Comparison of ENCODE assay signal across 9 cellular contexts in the genomic region with DNA sequence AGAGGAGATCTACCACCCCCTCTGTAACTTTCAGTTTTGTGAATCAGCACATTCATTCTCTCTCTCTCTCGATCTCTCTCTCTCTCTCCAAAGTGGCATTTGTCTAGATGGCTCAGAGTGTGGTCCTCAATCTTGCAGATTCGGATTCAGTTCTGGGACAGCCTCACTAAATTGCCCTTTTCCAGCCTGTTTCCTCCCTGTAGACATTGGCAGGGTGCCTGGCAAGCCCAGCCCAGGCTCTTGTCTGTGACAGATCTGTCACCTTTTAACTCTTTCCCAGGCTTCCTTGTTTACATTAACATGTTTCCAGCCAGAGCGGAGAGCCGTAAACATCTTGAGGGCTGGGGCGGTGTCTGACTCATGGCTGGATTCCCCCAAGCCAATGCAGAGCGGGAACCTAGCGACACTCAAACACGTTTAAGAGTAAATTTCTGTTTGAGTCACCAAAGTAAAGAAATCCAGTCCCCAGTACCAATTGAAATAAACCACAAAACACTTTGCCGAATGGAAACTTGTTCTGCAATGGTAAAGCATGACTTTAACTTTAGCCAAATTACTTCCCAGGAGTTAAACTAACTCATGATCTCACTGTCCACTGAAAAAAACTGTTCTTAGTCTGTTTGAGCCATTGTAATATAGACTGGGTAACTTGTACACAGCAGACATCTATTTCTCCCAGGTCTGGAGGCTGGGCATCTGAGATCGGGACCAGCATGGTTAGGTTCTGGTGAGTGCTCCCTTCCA. TPM values are rescaled to one million over a fixed set of nuclear protein-coding genes. Genes with fewer than 3 reads are reported as not detected.
A peak's percentile ranks its signal among the peaks of the same experiment; 100 is the strongest.
DNase-seq lines count a peak whose midpoint lies in the region; ATAC-seq and TF ChIP-seq lines count a peak whose summit lies in the region.
"Had no signal": no experiment of that assay in that cellular context is flagged by ENCODE, and none has a peak within 500 bp of the region (broad histone marks: within the 10 kb centered on the region; RNA-seq: fewer than 3 reads in every experiment).

No MANE protein-coding gene starts in this region.

- CTCF ChIA-PET in SK-N-SH (lab: Yijun Ruan, JAX), result no interaction called here

- H3F3A ChIP-seq in SK-N-SH (replicated peaks; ENCODE audit: insufficient read depth), result no peaks in the 10 kb centered on the region

- no peak for TF ChIP-seq RAD21 in SK-N-SH (IDR thresholded peaks at IDR 0.05; ENCODE audit: low read length)

- H3K27ac Mint-ChIP-seq in endodermal cell, result no peak overlapping the region

- H3K4me1 ChIP-seq in SK-N-SH (ENCODE audit: control insufficient read depth in 1 of 2, insufficient read depth in 2 of 2, low read depth in 1 of 2, low read length in 1 of 2), result peaks cover 0 to 4% of the 10 kb centered on the region in 2 experiments; a peak in 1 of 4 replicates
- H3K4me1 ChIP-seq in endodermal cell (ENCODE audit: control insufficient read depth, insufficient read depth, low read length), result no peaks in the 10 kb centered on the region
- H3K4me1 ChIP-seq: BLaER1 treated with 17β-estradiol and CSF1 and Interleukin-3, amounts not matched to agents 10 nM and 100 nM had no signal

- no peaks in the 10 kb centered on the region for H3K79me2 ChIP-seq in SK-N-SH (ENCODE audit: insufficient read depth)

- H2AFZ ChIP-seq in SK-N-SH (ENCODE audit: low read depth), result no peak overlapping the region

- ATAC-seq in SK-N-SH treated with all-trans-retinoic acid at 6 μM for 48 hours, result peak; percentile 21; the same call in 2 of the 3 replicates
- ATAC-seq in HG02938 (IDR thresholded peaks at IDR 0.05; ENCODE audit: unreplicated experiment), result peak; percentile 79
- no peak for ATAC-seq in sciatic nerve
- ATAC-seq in GM18517 (IDR thresholded peaks at IDR 0.05; ENCODE audit: unreplicated experiment), result no peak

- peaks cover 4% of the 10 kb centered on the region for H3K9me3 Mint-ChIP-seq in endodermal cell

- H3K36me3 ChIP-seq in SK-N-SH (replicated peaks in 1 of 2; ENCODE audit: control insufficient read depth in 1 of 2, insufficient read depth in 2 of 2, low read length in 1 of 2) (no peaks in the 10 kb centered on the region), endodermal cell (ENCODE audit: control insufficient read depth, insufficient read depth, low read length) (no peaks in the 10 kb centered on the region)
- H3K36me3 ChIP-seq: BLaER1 treated with 17β-estradiol and CSF1 and Interleukin-3, amounts not matched to agents 10 nM and 100 nM had no signal

- no peaks in the 10 kb centered on the region for H4K20me1 ChIP-seq in SK-N-SH (ENCODE audit: insufficient read depth)
- H4K20me1 ChIP-seq: BLaER1 treated with 17β-estradiol and CSF1 and Interleukin-3, amounts not matched to agents 10 nM and 100 nM had no signal

- H3K4me3 Mint-ChIP-seq in endodermal cell, result no peak overlapping the region

- H3K27ac ChIP-seq in SK-N-SH (ENCODE audit: low read depth in 2 of 2, low read length in 1 of 2), result no peak overlapping the region
- H3K27ac ChIP-seq in endodermal cell (ENCODE audit: low read depth, low read length), result no peak overlapping the region
- H3K27ac ChIP-seq: BLaER1 treated with 17β-estradiol and CSF1 and Interleukin-3, amounts not matched to agents 10 nM and 100 nM had no signal

- H3K27me3 Mint-ChIP-seq in endodermal cell (ENCODE audit: insufficient read depth), result peaks cover 1% of the 10 kb centered on the region

- POLR2A ChIA-PET in SK-N-SH (lab: Yijun Ruan, JAX), result no interaction called here

- 42% methylated on average over 10 of the region's 10 CpGs for WGBS in SK-N-SH (ENCODE audit: low lambda C conversion rate)
- 77 to 87% methylated on average over 7 to 10 of the region's 10 CpGs for WGBS in endodermal cell (ENCODE audit: insufficient coverage in 1 of 2, insufficient read length in 1 of 2), 2 experiments

- no peak for TF ChIP-seq EP300 in SK-N-SH (IDR thresholded peaks at IDR 0.05; ENCODE audit: borderline replicate concordance in 1 of 2, low read depth in 1 of 2, low read length in 1 of 2)

- H3K4me2 ChIP-seq in SK-N-SH, result no peak overlapping the region
- H3K4me2 ChIP-seq: BLaER1 treated with 17β-estradiol and CSF1 and Interleukin-3, amounts not matched to agents 10 nM and 100 nM had no signal

- peaks cover 22% of the 10 kb centered on the region for H3K4me1 Mint-ChIP-seq in endodermal cell

- DNase-seq in SK-N-SH (no peak), NCI-H748 (lab: John Stamatoyannopoulos, UW; ENCODE audit: unreplicated experiment) (peak; percentile 64), endodermal cell (peak; percentile 61), smooth muscle cell of the brain vasculature (ENCODE audit: low read depth, low spot score) (peak; percentile 53), sciatic nerve (ENCODE audit: low spot score) (no peak)

- no peaks in the 10 kb centered on the region for H3K36me3 Mint-ChIP-seq in endodermal cell (ENCODE audit: low read depth)

- H3K9ac ChIP-seq in SK-N-SH (no peak overlapping the region), endodermal cell (ENCODE audit: extremely low read depth, low read length, poor library complexity, severe bottlenecking) (no peak overlapping the region)
- H3K9ac ChIP-seq: BLaER1 treated with 17β-estradiol and CSF1 and Interleukin-3, amounts not matched to agents 10 nM and 100 nM had no signal

- H3K9me2 ChIP-seq in SK-N-SH, result no peaks in the 10 kb centered on the region

- TF ChIP-seq CTCF in SK-N-SH (IDR thresholded peaks at IDR 0.05) (no peak), endodermal cell (conservative IDR thresholded peaks at IDR 0.05) (no peak)

- H3K27me3 ChIP-seq in SK-N-SH (ENCODE audit: insufficient read depth) (no peaks in the 10 kb centered on the region; the same call in 1 of the 2 replicates), endodermal cell (ENCODE audit: control insufficient read depth, insufficient read depth, low read length, poor library complexity, severe bottlenecking) (no peaks in the 10 kb centered on the region)

- no peaks in the 10 kb centered on the region for H3K9me3 ChIP-seq in SK-N-SH
- H3K9me3 ChIP-seq in endodermal cell (ENCODE audit: control insufficient read depth, low read length), result no peaks in the 10 kb centered on the region

- intact Hi-C loops in sciatic nerve (cut with DNase I), result no loop called here

- H3K4me3 ChIP-seq in SK-N-SH (ENCODE audit: low read depth in 2 of 2, low read length in 1 of 2), result no peak overlapping the region
- H3K4me3 ChIP-seq in endodermal cell (ENCODE audit: low read length), result no peak overlapping the region
- H3K4me3 ChIP-seq: BLaER1 treated with 17β-estradiol and CSF1 and Interleukin-3, amounts not matched to agents 10 nM and 100 nM had no signal

TF ChIP-seq in SK-N-SH treated with all-trans-retinoic acid at 6 μM for 48 hours, 23 proteins besides CTCF, POLR2A, EP300 and RAD21 (continues in another document):
- TF ChIP-seq ZNF70 (CRISPR knock-in tag; IDR thresholded peaks at IDR 0.05) (no peak), SNAI2 (CRISPR knock-in tag; IDR thresholded peaks at IDR 0.05) (no peak), ARNTL (CRISPR knock-in tag; IDR thresholded peaks at IDR 0.05; ENCODE audit: borderline replicate concordance, low read depth) (no peak), BACH2 (CRISPR knock-in tag; IDR thresholded peaks at IDR 0.05; ENCODE audit: borderline replicate concordance) (no peak), PPARA (CRISPR knock-in tag; IDR thresholded peaks at IDR 0.05; ENCODE audit: borderline replicate concordance) (no peak), ZFP30 (CRISPR knock-in tag; IDR thresholded peaks at IDR 0.05) (no peak), ZC3H10 (CRISPR knock-in tag; IDR thresholded peaks at IDR 0.05) (no peak)
- TF ChIP-seq, protein P1, sequence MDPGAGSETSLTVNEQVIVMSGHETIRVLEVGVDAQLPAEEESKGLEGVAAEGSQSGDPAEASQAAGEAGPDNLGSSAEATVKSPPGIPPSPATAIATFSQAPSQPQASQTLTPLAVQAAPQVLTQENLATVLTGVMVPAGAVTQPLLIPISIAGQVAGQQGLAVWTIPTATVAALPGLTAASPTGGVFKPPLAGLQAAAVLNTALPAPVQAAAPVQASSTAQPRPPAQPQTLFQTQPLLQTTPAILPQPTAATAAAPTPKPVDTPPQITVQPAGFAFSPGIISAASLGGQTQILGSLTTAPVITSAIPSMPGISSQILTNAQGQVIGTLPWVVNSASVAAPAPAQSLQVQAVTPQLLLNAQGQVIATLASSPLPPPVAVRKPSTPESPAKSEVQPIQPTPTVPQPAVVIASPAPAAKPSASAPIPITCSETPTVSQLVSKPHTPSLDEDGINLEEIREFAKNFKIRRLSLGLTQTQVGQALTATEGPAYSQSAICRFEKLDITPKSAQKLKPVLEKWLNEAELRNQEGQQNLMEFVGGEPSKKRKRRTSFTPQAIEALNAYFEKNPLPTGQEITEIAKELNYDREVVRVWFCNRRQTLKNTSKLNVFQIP (CRISPR knock-in tag; IDR thresholded peaks at IDR 0.05; ENCODE audit: borderline replicate concordance, low read depth), result no peak

TF ChIP-seq in SK-N-SH, 30 proteins besides CTCF, POLR2A, EP300 and RAD21 (continues in another document):
- no peak for TF ChIP-seq ZBTB33 (IDR thresholded peaks at IDR 0.05; ENCODE audit: borderline replicate concordance, low read depth)
- TF ChIP-seq GATA2 (CRISPR knock-in tag; IDR thresholded peaks at IDR 0.05), result no peak
- no peak for TF ChIP-seq FOXJ3 (CRISPR knock-in tag; IDR thresholded peaks at IDR 0.05)
- no peak for TF ChIP-seq RFX5 (IDR thresholded peaks at IDR 0.05; ENCODE audit: low read length)

RNA-seq across cellular contexts. Expression of gene CYP27C1, which starts 6.6 kb away (rescaled TPM):
- polyA plus RNA-seq in SK-N-SH (2012; rRNA removed), result 0.03 TPM in 1 of 2 replicates, not detected in the other
- polyA plus RNA-seq in SK-N-SH (2012; cell fraction: cytosol; rRNA removed), result 0.03 TPM in 2 replicates
- not detected in 2 replicates for polyA plus RNA-seq in SK-N-SH (2012; cell fraction: nucleus; rRNA removed)
- total RNA-seq in endodermal cell, result 1 to 10 TPM; 4.4 to 4.9 TPM
- 4.0 TPM for polyA plus RNA-seq in endodermal cell (2013, experiment 1 of 2)
- 4.0 TPM for polyA plus RNA-seq in endodermal cell (2013, experiment 2 of 2)
- 0.31 TPM for total RNA-seq in sciatic nerve

Comparison
In these comparisons a context has a peak if more than half of its experiments do, and no peak if none do; other contexts are left out.
1. ATAC-seq: peak in SK-N-SH treated with all-trans-retinoic acid at 6 μM for 48 hours (single experiment) and HG02938 (single experiment); none in sciatic nerve (single experiment) and GM18517 (single experiment).
2. DNase-seq: peak in NCI-H748 (single experiment), endodermal cell (single experiment) and smooth muscle cell of the brain vasculature (single experiment); none in SK-N-SH (single experiment) and sciatic nerve (single experiment).